ENCODE assay signal across 21 cellular contexts in the genomic region with DNA sequence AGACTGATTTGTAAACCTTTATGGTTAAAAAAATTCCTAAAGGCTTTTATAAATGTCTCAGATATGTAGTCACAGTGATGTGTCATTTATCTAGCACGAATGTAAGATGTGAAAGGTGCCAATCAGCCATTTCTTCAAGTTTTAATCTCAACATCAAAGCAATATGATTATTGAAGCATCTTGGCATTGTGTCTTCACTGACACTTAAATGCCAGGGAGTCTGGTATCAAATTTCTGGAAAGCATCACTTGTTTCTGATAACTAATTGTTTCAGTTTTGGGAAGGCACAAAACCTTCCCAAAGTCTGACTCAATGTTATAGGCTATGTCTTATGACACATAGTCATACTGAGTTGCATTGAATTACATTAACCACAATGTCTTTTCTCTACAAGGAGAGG.
DNase-seq lines count a peak whose midpoint lies in the region; ATAC-seq and TF ChIP-seq lines count a peak whose summit lies in the region.
"Had no signal": no experiment of that assay in that cellular context is flagged by ENCODE, and none has a peak within 500 bp of the region (broad histone marks: within the 10 kb centered on the region; RNA-seq: fewer than 3 reads in every experiment).

No MANE protein-coding gene starts in this region.

- no peaks in the 10 kb centered on the region for H3K36me3 ChIP-seq in CD4-positive, alpha-beta memory T cell (ENCODE audit: insufficient read depth, low read length)
- H3K36me3 ChIP-seq: BLaER1 had no signal

- CTCF ChIA-PET in CD4-positive, alpha-beta memory T cell (lab: Charles Lee; ENCODE audit: partially characterized antibody): no interaction called here

- no peaks in the 10 kb centered on the region for H3K36me3 Mint-ChIP-seq in CD4-positive, alpha-beta memory T cell
- H3K36me3 Mint-ChIP-seq: CD8-positive, alpha-beta T cell had no signal

- H3K27ac ChIP-seq in CD4-positive, alpha-beta memory T cell (ENCODE audit: low read depth, low read length): no peak overlapping the region
- H3K27ac ChIP-seq: BLaER1, SK-N-MC had no signal

- intact Hi-C loops in CD4-positive, alpha-beta memory T cell (cut with micrococcal nuclease): no loop called here

- no peaks in the 10 kb centered on the region for H3K27me3 Mint-ChIP-seq in CD4-positive, alpha-beta memory T cell

- DNase-seq in A172 (ENCODE audit: low spot score) (peak; percentile 35), HT1080 (ENCODE audit: low read depth) (peak; percentile 82), RPMI7951 (ENCODE audit: low read depth) (peak; percentile 7), fibroblast of the aortic adventitia (ENCODE audit: low read depth) (peak; percentile 13), NCI-H146 (lab: John Stamatoyannopoulos, UW) (no peak)
- DNase-seq in CD4-positive, alpha-beta memory T cell: no peak
- DNase-seq: 8988T; Calu3; CD8-positive, alpha-beta T cell; GF-D8; MV-4-11; NCI-H2029; NCI-H345; NCI-H526; SHP77 had no signal

- POLR2A ChIA-PET in CD4-positive, alpha-beta memory T cell (lab: Charles Lee; ENCODE audit: partially characterized antibody): no interaction called here

- no peak overlapping the region for H3K27ac Mint-ChIP-seq in CD4-positive, alpha-beta memory T cell
- H3K27ac Mint-ChIP-seq: CD8-positive, alpha-beta T cell had no signal

- no peak for TF ChIP-seq CTCF in fibroblast of the aortic adventitia (IDR thresholded peaks at IDR 0.05; ENCODE audit: insufficient read depth, low read length)

- no peaks in the 10 kb centered on the region for H3K9me3 ChIP-seq in CD4-positive, alpha-beta memory T cell (ENCODE audit: control insufficient read depth in 1 of 2, low read length in 2 of 2)
- H3K9me3 ChIP-seq: BLaER1 had no signal

- no peak for ATAC-seq in HG02852 (IDR thresholded peaks at IDR 0.05; ENCODE audit: unreplicated experiment)
- no peak for ATAC-seq in HG03159 (IDR thresholded peaks at IDR 0.05; ENCODE audit: unreplicated experiment)
- ATAC-seq: CD8-positive, alpha-beta T cell; HCT116; K562 had no signal

- no peak overlapping the region for H3K4me3 Mint-ChIP-seq in CD4-positive, alpha-beta memory T cell
- H3K4me3 Mint-ChIP-seq: CD8-positive, alpha-beta T cell had no signal

- H3K4me1 ChIP-seq in CD4-positive, alpha-beta memory T cell (ENCODE audit: insufficient read depth, low read length): no peaks in the 10 kb centered on the region
- H3K4me1 ChIP-seq: BLaER1 had no signal

- H3K9me3 Mint-ChIP-seq in CD4-positive, alpha-beta memory T cell: peaks cover 0 to 7% (median 4%) of the 10 kb centered on the region in 8 donors

- H3K4me1 Mint-ChIP-seq in CD4-positive, alpha-beta memory T cell: no peaks in the 10 kb centered on the region

- H3K27me3 ChIP-seq in CD4-positive, alpha-beta memory T cell (ENCODE audit: insufficient read depth, low read length): no peaks in the 10 kb centered on the region
- H3K27me3 ChIP-seq: BLaER1 had no signal

- no peak overlapping the region for H3K4me3 ChIP-seq in fibroblast of the aortic adventitia (ENCODE audit: low read depth, low read length)
- no peak overlapping the region for H3K4me3 ChIP-seq in CD4-positive, alpha-beta memory T cell (ENCODE audit: low read length in 2 of 2)
- H3K4me3 ChIP-seq: BLaER1, K562, SK-N-MC had no signal

Comparison
In these comparisons a context has a peak if more than half of its experiments do, and no peak if none do; other contexts are left out.
1. DNase-seq: peak in A172 (single experiment), HT1080 (single experiment), RPMI7951 (single experiment) and fibroblast of the aortic adventitia (single experiment); none in CD4-positive, alpha-beta memory T cell (0 of 5) and NCI-H146 (single experiment).